In the genomic region with DNA sequence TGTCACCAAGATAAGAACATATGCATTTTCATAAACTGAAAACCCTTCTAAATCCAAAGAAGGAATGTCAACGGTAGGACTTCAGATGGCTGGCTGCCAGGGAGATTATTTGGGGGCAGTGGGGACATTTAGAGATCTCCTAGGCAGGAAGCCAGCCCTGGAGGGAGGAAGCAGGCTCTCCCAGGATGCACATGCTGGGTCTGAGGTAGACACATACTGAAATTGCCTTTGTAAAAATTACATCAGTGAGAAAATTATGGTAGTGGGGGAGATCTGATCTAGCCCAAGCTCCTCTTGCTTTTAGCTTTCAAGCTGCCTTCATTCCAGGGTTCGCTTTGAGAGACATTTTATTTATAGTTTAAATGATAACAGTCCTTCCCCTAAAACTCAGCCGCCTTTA, we compare ENCODE assay signal across 29 cellular contexts. TPM values are rescaled to one million over a fixed set of nuclear protein-coding genes. Genes with fewer than 3 reads are reported as not detected.
"Had no signal": no experiment of that assay in that cellular context is flagged by ENCODE, and none has a peak within 500 bp of the region (broad histone marks: within the 10 kb centered on the region; RNA-seq: fewer than 3 reads in every experiment).

No MANE protein-coding gene starts in this region.

- H3K27ac ChIP-seq: hepatocyte, left ventricle myocardium inferior, pancreas, prostate gland, skin epidermis, stomach, thoracic aorta, tibial artery, upper lobe of right lung had no signal

- DNase-seq: islet precursor cell; left ventricle myocardium inferior; mesendoderm; naive B cell; nucleus accumbens; pancreas; posterior cingulate gyrus; retina; right cardiac atrium; stimulated activated CD4-positive, alpha-beta T cell treated with anti-CD3 and anti-CD28 coated beads, Interleukin-12 subunit alpha, Interleukin-12 subunit beta, amount 100 ng/mL, for 4 hours; stimulated activated CD4-positive, alpha-beta T cell treated with anti-CD3 and anti-CD28 coated beads, Interleukin-15, amount 100 ng/mL, for 24 hours; stimulated activated CD4-positive, alpha-beta T cell treated with anti-CD3 and anti-CD28 coated beads, Interleukin-2, amount 100 ng/mL, for 24 hours; stimulated activated CD4-positive, alpha-beta T cell treated with anti-CD3 and anti-CD28 coated beads, Interleukin-4, amount 100 ng/mL, for 1 hour; stimulated activated naive CD4-positive, alpha-beta T cell; stomach; tibial artery; trophoblast cell; upper lobe of right lung had no signal

- H3K4me2 ChIP-seq: hepatocyte had no signal

- H3K36me3 Mint-ChIP-seq: mesothelial cell of epicardium had no signal

- H3K4me3 ChIP-seq: hepatocyte, left ventricle myocardium inferior, lung, pancreas, prostate gland, skin epidermis, stomach, thoracic aorta, tibial artery, upper lobe of right lung had no signal

- H2AFZ ChIP-seq: hepatocyte had no signal

- H3K4me1 Mint-ChIP-seq: mesothelial cell of epicardium, naive B cell, nephron, neural crest cell had no signal

- H3K4me3 Mint-ChIP-seq: mesothelial cell of epicardium, nephron, neural crest cell had no signal

- H3K9me3 ChIP-seq: left ventricle myocardium inferior, pancreas, prostate gland, thoracic aorta, upper lobe of right lung had no signal

- FAIRE-seq: pancreas, urothelium cell line had no signal

- H3K9me3 Mint-ChIP-seq: nephron, neural crest cell had no signal

- H3K36me3 ChIP-seq: left ventricle myocardium inferior, pancreas, prostate gland, stomach, thoracic aorta, tibial artery, upper lobe of right lung had no signal

- H3K79me2 ChIP-seq: hepatocyte had no signal

- H3K27me3 ChIP-seq: hepatocyte, pancreas, stomach, tibial artery, upper lobe of right lung had no signal

- H3K4me1 ChIP-seq: left ventricle myocardium inferior, pancreas, prostate gland, stomach, tibial artery, upper lobe of right lung had no signal

- H3K27ac Mint-ChIP-seq: mesothelial cell of epicardium, nephron had no signal

- ATAC-seq: pancreas, right cardiac atrium, sciatic nerve, upper lobe of right lung had no signal

RNA-seq across cellular contexts. Expression of a gene that starts 24.1 kb away (rescaled TPM):
- total RNA-seq: kidney epithelial cell, left ventricle myocardium inferior, prostate gland had no signal
- polyA plus RNA-seq: right cardiac atrium had no signal
